38 cellular contexts compared by ENCODE assay signal in the genomic region with DNA sequence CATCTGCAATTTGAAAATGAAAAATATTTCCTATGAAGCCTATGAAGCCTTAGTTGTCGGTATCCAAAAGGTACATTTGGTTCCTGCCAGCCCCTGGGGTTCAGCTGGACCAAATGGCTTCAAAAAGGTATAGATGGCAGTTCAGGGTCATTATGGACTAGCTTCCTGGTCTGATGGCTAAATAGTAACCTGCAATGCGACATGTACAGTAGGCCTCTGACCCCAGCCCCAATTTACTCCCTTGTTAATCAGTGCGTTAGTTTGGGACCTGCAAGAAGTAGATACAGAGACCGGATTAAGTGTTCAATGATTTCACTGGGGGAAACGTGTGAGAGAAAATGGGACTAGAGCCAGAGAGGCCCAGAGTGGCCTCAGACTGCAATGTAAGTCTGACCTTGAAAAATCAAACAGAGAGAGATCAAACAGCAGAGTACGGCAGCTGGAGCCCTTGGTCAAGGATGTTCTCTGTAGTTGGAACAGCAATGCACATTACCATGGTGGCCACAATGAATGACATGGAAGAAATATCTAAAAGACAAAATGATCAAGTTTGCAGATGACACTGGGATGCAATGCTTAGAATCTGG.
"Had no signal": no experiment of that assay in that cellular context is flagged by ENCODE, and none has a peak within 500 bp of the region (broad histone marks: within the 10 kb centered on the region; RNA-seq: fewer than 3 reads in every experiment).

No MANE protein-coding gene starts in this region.

- H3K4me1 ChIP-seq: adrenal gland, ascending aorta, breast epithelium had no signal

- H3K4me1 Mint-ChIP-seq: activated naive CD4-positive, alpha-beta T cell treated with anti-CD3 and anti-CD28 coated beads, Interleukin-2, amount 10 ng/mL, durations not matched to agents 7 days and 5 days; activated naive CD4-positive, alpha-beta T cell treated with anti-CD3 and anti-CD28 coated beads, Interleukin-2, amount 50 U/mL, for 24 hours; activated naive CD8-positive, alpha-beta T cell treated with anti-CD3 and anti-CD28 coated beads for 36 hours; activated naive CD8-positive, alpha-beta T cell treated with anti-CD3 and anti-CD28 coated beads, Interleukin-2, amount 10 ng/mL, durations not matched to agents 7 days and 5 days; activated naive CD8-positive, alpha-beta T cell treated with anti-CD3 and anti-CD28 coated beads, Interleukin-2, amount 50 U/mL, for 24 hours; activated T-helper 17 cell treated with anti-CD3 and anti-CD28 coated beads, Interleukin-2, amount 50 U/mL, for 72 hours; brain; central memory CD8-positive, alpha-beta T cell had no signal

- H3K27me3 Mint-ChIP-seq: activated naive CD4-positive, alpha-beta T cell treated with anti-CD3 and anti-CD28 coated beads, Interleukin-2, amount 50 U/mL, for 24 hours; activated naive CD8-positive, alpha-beta T cell; activated naive CD8-positive, alpha-beta T cell treated with anti-CD3 and anti-CD28 coated beads, Interleukin-2, amount 50 U/mL, for 24 hours; activated T-helper 17 cell treated with anti-CD3 and anti-CD28 coated beads, Interleukin-2, amount 50 U/mL, for 72 hours; central memory CD8-positive, alpha-beta T cell had no signal

- H3K4me3 Mint-ChIP-seq: activated naive CD4-positive, alpha-beta T cell treated with anti-CD3 and anti-CD28 coated beads for 36 hours; activated naive CD4-positive, alpha-beta T cell treated with anti-CD3 and anti-CD28 coated beads, Interleukin-2, amount 10 ng/mL, durations not matched to agents 7 days and 5 days; activated naive CD4-positive, alpha-beta T cell treated with anti-CD3 and anti-CD28 coated beads, Interleukin-2, amount 50 U/mL, for 24 hours; activated naive CD8-positive, alpha-beta T cell; activated naive CD8-positive, alpha-beta T cell treated with anti-CD3 and anti-CD28 coated beads for 36 hours; activated naive CD8-positive, alpha-beta T cell treated with anti-CD3 and anti-CD28 coated beads, Interleukin-2, amount 10 ng/mL, durations not matched to agents 7 days and 5 days; activated naive CD8-positive, alpha-beta T cell treated with anti-CD3 and anti-CD28 coated beads, Interleukin-2, amount 50 U/mL, for 24 hours; activated T-cell treated with anti-CD3 and anti-CD28 coated beads, Interleukin-2, amount 50 U/mL, for 24 hours; activated T-cell treated with anti-CD3 and anti-CD28 coated beads, Interleukin-2, amount 50 U/mL, for 4 hours; activated T-cell treated with anti-CD3 and anti-CD28 coated beads, Interleukin-2, amount 50 U/mL, for 72 hours; activated T-helper 1 cell treated with anti-CD3 and anti-CD28 coated beads, Interleukin-12 subunit alpha, Interleukin-12 subunit beta, Interleukin-2, Interleukin-4 antibody, amounts not matched to agents 30 ng/mL and 10 ng/mL and 1 ng/mL, durations not matched to agents 14 hours and 24 hours and 36 hours; activated T-helper 17 cell treated with anti-CD3 and anti-CD28 coated beads, Interleukin-2, amount 50 U/mL, for 72 hours; brain; central memory CD8-positive, alpha-beta T cell had no signal

- H3K9me3 Mint-ChIP-seq: activated naive CD4-positive, alpha-beta T cell treated with anti-CD3 and anti-CD28 coated beads for 36 hours; activated naive CD4-positive, alpha-beta T cell treated with anti-CD3 and anti-CD28 coated beads, Interleukin-2, amount 10 ng/mL, durations not matched to agents 7 days and 5 days; activated naive CD4-positive, alpha-beta T cell treated with anti-CD3 and anti-CD28 coated beads, Interleukin-2, amount 50 U/mL, for 24 hours; activated naive CD4-positive, alpha-beta T cell treated with anti-CD3 and anti-CD28 coated beads, Interleukin-2, amount 50 U/mL, for 72 hours; activated naive CD8-positive, alpha-beta T cell treated with anti-CD3 and anti-CD28 coated beads for 36 hours; activated naive CD8-positive, alpha-beta T cell treated with anti-CD3 and anti-CD28 coated beads, Interleukin-2, amount 10 ng/mL, durations not matched to agents 7 days and 5 days; activated naive CD8-positive, alpha-beta T cell treated with anti-CD3 and anti-CD28 coated beads, Interleukin-2, amount 50 U/mL, for 24 hours; activated T-cell treated with anti-CD3 and anti-CD28 coated beads, Interleukin-2, amount 50 U/mL, for 24 hours; activated T-cell treated with anti-CD3 and anti-CD28 coated beads, Interleukin-2, amount 50 U/mL, for 4 hours; activated T-cell treated with anti-CD3 and anti-CD28 coated beads, Interleukin-2, amount 50 U/mL, for 72 hours; activated T-helper 1 cell treated with anti-CD3 and anti-CD28 coated beads, Interleukin-12 subunit alpha, Interleukin-12 subunit beta, Interleukin-2, Interleukin-4 antibody, amounts not matched to agents 30 ng/mL and 10 ng/mL and 1 ng/mL, durations not matched to agents 14 hours and 24 hours and 36 hours; activated T-helper 17 cell treated with anti-CD3 and anti-CD28 coated beads, Interleukin-2, amount 50 U/mL, for 72 hours; activated T-helper 2 cell treated with anti-CD3 and anti-CD28 coated beads, Interferon-gamma antibody, Interleukin-2, Interleukin-4, amounts not matched to agents 10 μg/mL and 5 μg/mL and 100 μg/mL, durations not matched to agents 14 hours and 24 hours and 36 hours; brain; central memory CD8-positive, alpha-beta T cell had no signal

- H3K36me3 Mint-ChIP-seq: activated naive CD4-positive, alpha-beta T cell treated with anti-CD3 and anti-CD28 coated beads, Interleukin-2, amount 10 ng/mL, durations not matched to agents 7 days and 5 days; activated naive CD4-positive, alpha-beta T cell treated with anti-CD3 and anti-CD28 coated beads, Interleukin-2, amount 50 U/mL, for 24 hours; activated naive CD4-positive, alpha-beta T cell treated with anti-CD3 and anti-CD28 coated beads, Interleukin-2, amount 50 U/mL, for 72 hours; activated naive CD8-positive, alpha-beta T cell; activated naive CD8-positive, alpha-beta T cell treated with anti-CD3 and anti-CD28 coated beads for 36 hours; activated naive CD8-positive, alpha-beta T cell treated with anti-CD3 and anti-CD28 coated beads, Interleukin-2, amount 10 ng/mL, durations not matched to agents 7 days and 5 days; brain had no signal

- FAIRE-seq: bronchial epithelial cell had no signal

- H3K27ac Mint-ChIP-seq: activated naive CD4-positive, alpha-beta T cell treated with anti-CD3 and anti-CD28 coated beads for 36 hours; activated naive CD4-positive, alpha-beta T cell treated with anti-CD3 and anti-CD28 coated beads, Interleukin-2, amount 10 ng/mL, durations not matched to agents 7 days and 5 days; activated naive CD4-positive, alpha-beta T cell treated with anti-CD3 and anti-CD28 coated beads, Interleukin-2, amount 50 U/mL, for 24 hours; activated naive CD4-positive, alpha-beta T cell treated with anti-CD3 and anti-CD28 coated beads, Interleukin-2, amount 50 U/mL, for 72 hours; activated naive CD8-positive, alpha-beta T cell; activated naive CD8-positive, alpha-beta T cell treated with anti-CD3 and anti-CD28 coated beads for 36 hours; activated naive CD8-positive, alpha-beta T cell treated with anti-CD3 and anti-CD28 coated beads, Interleukin-2, amount 10 ng/mL, durations not matched to agents 7 days and 5 days; activated naive CD8-positive, alpha-beta T cell treated with anti-CD3 and anti-CD28 coated beads, Interleukin-2, amount 50 U/mL, for 24 hours; activated T-cell treated with anti-CD3 and anti-CD28 coated beads, Interleukin-2, amount 50 U/mL, for 24 hours; activated T-cell treated with anti-CD3 and anti-CD28 coated beads, Interleukin-2, amount 50 U/mL, for 72 hours; activated T-helper 1 cell treated with anti-CD3 and anti-CD28 coated beads, Interleukin-12 subunit alpha, Interleukin-12 subunit beta, Interleukin-2, Interleukin-4 antibody, amounts not matched to agents 30 ng/mL and 10 ng/mL and 1 ng/mL, durations not matched to agents 14 hours and 24 hours and 36 hours; activated T-helper 17 cell treated with anti-CD3 and anti-CD28 coated beads, Interleukin-2, amount 50 U/mL, for 72 hours; activated T-helper 2 cell treated with anti-CD3 and anti-CD28 coated beads, Interferon-gamma antibody, Interleukin-2, Interleukin-4, amounts not matched to agents 10 μg/mL and 5 μg/mL and 100 μg/mL, durations not matched to agents 14 hours and 24 hours and 36 hours; brain had no signal

- H3K27me3 ChIP-seq: ascending aorta, body of pancreas, brain microvascular endothelial cell, cardiac muscle cell had no signal

- H3K27ac ChIP-seq: adrenal gland, ascending aorta, brain microvascular endothelial cell, breast epithelium, cardiac muscle cell had no signal

- ATAC-seq: activated naive CD4-positive, alpha-beta T cell treated with anti-CD3 and anti-CD28 coated beads, Interleukin-2, amount 50 U/mL, for 72 hours; activated naive CD8-positive, alpha-beta T cell treated with anti-CD3 and anti-CD28 coated beads, Interleukin-2, amount 50 U/mL, for 24 hours; activated T-cell treated with anti-CD3 and anti-CD28 coated beads, Interleukin-2, amount 50 U/mL, for 4 hours; activated T-cell treated with anti-CD3 and anti-CD28 coated beads, Interleukin-2, amount 50 U/mL, for 72 hours; activated T-helper 17 cell treated with anti-CD3 and anti-CD28 coated beads, Interleukin-2, amount 50 U/mL, for 72 hours; body of pancreas had no signal

- H3K4me3 ChIP-seq: adrenal gland, ascending aorta, body of pancreas, breast epithelium, cardiac muscle cell had no signal

- DNase-seq: activated effector memory CD4-positive, alpha-beta T cell treated with anti-CD3 and anti-CD28 coated beads, Interleukin-2, amount 50 U/mL, for 16 hours; activated effector memory CD4-positive, alpha-beta T cell treated with Interleukin-2 at 50 U/mL for 16 hours; activated gamma-delta T cell treated with Interleukin-2 at 50 U/mL for 16 hours; activated naive CD4-positive, alpha-beta T cell; activated naive CD4-positive, alpha-beta T cell treated with anti-CD3 and anti-CD28 coated beads for 36 hours; activated naive CD4-positive, alpha-beta T cell treated with anti-CD3 and anti-CD28 coated beads, Interleukin-2, amount 10 ng/mL, durations not matched to agents 7 days and 5 days; activated naive CD4-positive, alpha-beta T cell treated with Interleukin-2 at 50 U/mL for 16 hours; activated naive CD8-positive, alpha-beta T cell treated with anti-CD3 and anti-CD28 coated beads for 36 hours; activated naive CD8-positive, alpha-beta T cell treated with anti-CD3 and anti-CD28 coated beads, Interleukin-2, amount 10 ng/mL, durations not matched to agents 7 days and 5 days; activated naive CD8-positive, alpha-beta T cell treated with anti-CD3 and anti-CD28 coated beads, Interleukin-2, amount 50 U/mL, for 24 hours; activated T-cell treated with anti-CD3 and anti-CD28 coated beads for 4 hours; activated T-cell treated with anti-CD3 and anti-CD28 coated beads, Interleukin-2, amount 50 U/mL, for 1 hour; activated T-cell treated with anti-CD3 and anti-CD28 coated beads, Interleukin-2, amount 50 U/mL, for 24 hours; activated T-cell treated with anti-CD3 and anti-CD28 coated beads, Interleukin-2, amount 50 U/mL, for 4 hours; activated T-cell treated with anti-CD3 and anti-CD28 coated beads, Interleukin-2, amount 50 U/mL, for 48 hours; activated T-cell treated with anti-CD3 and anti-CD28 coated beads, Interleukin-2, amount 50 U/mL, for 72 hours; adrenal gland; amniotic stem cell; amygdala; anterior cingulate cortex; aorta; body of pancreas; brain microvascular endothelial cell; caudate nucleus; central memory CD4-positive, alpha-beta T cell; cerebellar nuclear complex had no signal

- H3K9me3 ChIP-seq: adrenal gland, ascending aorta, body of pancreas, breast epithelium had no signal

- H3K36me3 ChIP-seq: adrenal gland, ascending aorta, brain microvascular endothelial cell, breast epithelium, cardiac muscle cell had no signal
